13 cellular contexts compared by ENCODE assay signal in the genomic region with DNA sequence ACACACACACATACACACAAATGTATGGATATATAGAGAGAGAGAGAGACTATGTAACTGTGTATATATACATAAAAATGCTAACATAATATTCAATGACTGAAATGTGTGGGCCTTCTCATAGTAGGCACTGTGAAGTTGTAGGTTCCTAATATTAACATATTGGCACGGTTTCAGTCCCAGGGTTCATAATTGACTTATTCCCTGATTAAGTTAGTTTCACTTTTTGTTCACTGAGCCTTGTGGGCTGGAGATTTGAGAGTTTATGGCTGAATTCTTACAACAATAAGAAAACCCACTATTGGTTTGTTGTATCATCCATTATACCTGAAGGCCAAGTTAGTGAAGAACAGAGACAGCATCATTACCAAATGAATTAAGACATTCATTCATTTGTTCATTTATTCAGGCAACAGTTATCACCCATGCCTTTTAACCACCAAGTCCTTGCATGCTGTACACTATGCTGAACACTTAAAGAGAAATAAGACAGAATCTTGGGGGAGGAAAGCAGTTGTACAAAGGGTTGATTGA.
DNase-seq lines count a peak whose midpoint lies in the region; ATAC-seq and TF ChIP-seq lines count a peak whose summit lies in the region.
"Had no signal": no experiment of that assay in that cellular context is flagged by ENCODE, and none has a peak within 500 bp of the region (broad histone marks: within the 10 kb centered on the region; RNA-seq: fewer than 3 reads in every experiment).

No MANE protein-coding gene starts in this region.

- peaks cover 19 to 28% (median 23%) of the 10 kb centered on the region in 3 donors for H3K4me1 Mint-ChIP-seq in T-cell
- H3K4me1 Mint-ChIP-seq in natural killer cell treated with Interleukin-12 subunit alpha and Interleukin-12 subunit beta and Interleukin-15 and Interleukin-18, amount 100 ng/mL, for 72 hours (ENCODE audit: low read depth in 2 of 2), result peaks cover 20 to 24% of the 10 kb centered on the region in 2 donors

- H3K4me3 Mint-ChIP-seq in T-cell, result peak overlapping the region in 2 of 3 donors; percentile 4 to 24
- H3K4me3 Mint-ChIP-seq in natural killer cell treated with Interleukin-12 subunit alpha and Interleukin-12 subunit beta and Interleukin-15 and Interleukin-18, amount 100 ng/mL, for 72 hours, result peak overlapping the region; percentile 42

- H3K9me3 ChIP-seq in hepatocyte (ENCODE audit: low read depth), result no peaks in the 10 kb centered on the region

- TF ChIP-seq CTCF in GM10266 (IDR thresholded peaks at IDR 0.05; ENCODE audit: control insufficient read depth, insufficient read depth, low read depth, missing control alignments), result no peak
- no peak for TF ChIP-seq CTCF in hepatocyte (IDR thresholded peaks at IDR 0.05; ENCODE audit: poor library complexity)

- H3K27me3 Mint-ChIP-seq in T-cell, result peaks cover 4 to 9% of the 10 kb centered on the region in 2 donors
- peaks cover 0 to 16% of the 10 kb centered on the region in 2 donors for H3K27me3 Mint-ChIP-seq in natural killer cell treated with Interleukin-12 subunit alpha and Interleukin-12 subunit beta and Interleukin-15 and Interleukin-18, amount 100 ng/mL, for 72 hours

- no peaks in the 10 kb centered on the region for H3K9me2 ChIP-seq in hepatocyte (replicated peaks; ENCODE audit: insufficient read depth)

- POLR2A ChIA-PET in T-cell (lab: Charles Lee), result no interaction called here

- peaks cover 97% of the 10 kb centered on the region for H3K79me2 ChIP-seq in hepatocyte

- H3K4me3 ChIP-seq in hepatocyte, result no peak overlapping the region
- H3K4me3 ChIP-seq: skin epidermis had no signal

- H3K27ac Mint-ChIP-seq in T-cell, result no peak overlapping the region
- H3K27ac Mint-ChIP-seq in natural killer cell treated with Interleukin-12 subunit alpha and Interleukin-12 subunit beta and Interleukin-15 and Interleukin-18, amount 100 ng/mL, for 72 hours, result peak overlapping the region in 1 of 2 donors; percentile 57

- CTCF ChIA-PET in T-cell (lab: Charles Lee), result no interaction called here

- H2AFZ ChIP-seq in hepatocyte, result no peak overlapping the region

- WGBS in hepatocyte (ENCODE audit: low lambda C conversion rate, missing lambda C conversion rate), result 95% methylated on average over 1 of the region's 1 CpG

- H3K36me3 ChIP-seq in hepatocyte (replicated peaks; ENCODE audit: insufficient read depth, low read depth), result no peaks in the 10 kb centered on the region

- no peaks in the 10 kb centered on the region for H4K20me1 ChIP-seq in hepatocyte (ENCODE audit: insufficient read depth, poor library complexity, severe bottlenecking)

- peaks cover 7% of the 10 kb centered on the region for H3K4me1 ChIP-seq in hepatocyte (ENCODE audit: insufficient read depth)

- H3K4me2 ChIP-seq in hepatocyte, result no peak overlapping the region

- ATAC-seq in GM21723 (IDR thresholded peaks at IDR 0.05; ENCODE audit: unreplicated experiment), result peak; percentile 23
- no peak for ATAC-seq in T-cell (replicated peaks in 1 of 4)
- ATAC-seq in natural killer cell treated with Interleukin-12 subunit alpha and Interleukin-12 subunit beta and Interleukin-15 and Interleukin-18, amount 100 ng/mL, for 72 hours, result peak in 1 of 2 donors; percentile 11

- no peaks in the 10 kb centered on the region for H3K9me3 Mint-ChIP-seq in T-cell
- H3K9me3 Mint-ChIP-seq in natural killer cell treated with Interleukin-12 subunit alpha and Interleukin-12 subunit beta and Interleukin-15 and Interleukin-18, amount 100 ng/mL, for 72 hours, result no peaks in the 10 kb centered on the region

- DNase-seq in GM10266 (ENCODE audit: extremely low spot score), result peak; percentile 6
- DNase-seq in T-cell, result no peak
- no peak for DNase-seq in natural killer cell treated with Interleukin-12 subunit alpha and Interleukin-12 subunit beta and Interleukin-15 and Interleukin-18, amount 100 ng/mL, for 72 hours (ENCODE audit: low spot score)
- DNase-seq in DMS 273 (lab: John Stamatoyannopoulos, UW; ENCODE audit: unreplicated experiment), result no peak
- no peak for DNase-seq in hepatocyte (ENCODE audit: low spot score)
- DNase-seq in anterior cingulate cortex (lab: John Stamatoyannopoulos, UW), result no peak
- DNase-seq in AG08396 (ENCODE audit: low spot score), result no peak
- DNase-seq: activated CD8-positive, alpha-beta memory T cell treated with anti-CD3 and anti-CD28 coated beads, Interleukin-2, amount 50 U/mL, for 4 hours; central memory CD4-positive, alpha-beta T cell; KG1; NCI-H510A had no signal

- no peaks in the 10 kb centered on the region for H3K36me3 Mint-ChIP-seq in T-cell
- H3K36me3 Mint-ChIP-seq in natural killer cell treated with Interleukin-12 subunit alpha and Interleukin-12 subunit beta and Interleukin-15 and Interleukin-18, amount 100 ng/mL, for 72 hours, result no peaks in the 10 kb centered on the region

- no peaks in the 10 kb centered on the region for H3K27me3 ChIP-seq in hepatocyte

- no peak overlapping the region for H3K27ac ChIP-seq in hepatocyte
- H3K27ac ChIP-seq: skin epidermis had no signal
